33 cellular contexts compared by ENCODE assay signal in genomic region chr10:68224810-68225209, GRCh38. TPM values are rescaled to one million over a fixed set of nuclear protein-coding genes. Genes with fewer than 3 reads are reported as not detected.
DNase-seq lines count a peak whose midpoint lies in the region; ATAC-seq, FAIRE-seq and TF ChIP-seq lines count a peak whose summit lies in the region.
"Had no signal": no experiment of that assay in that cellular context is flagged by ENCODE, and none has a peak within 500 bp of the region (broad histone marks: within the 10 kb centered on the region; RNA-seq: fewer than 3 reads in every experiment).

No MANE protein-coding gene starts in this region.

- H3K27ac Mint-ChIP-seq in nephron progenitor cell = peak overlapping the region; percentile 96
- no peak overlapping the region for H3K27ac Mint-ChIP-seq in T-helper 17 cell
- H3K27ac Mint-ChIP-seq: activated T-helper 2 cell treated with anti-CD3 and anti-CD28 coated beads, Interferon-gamma antibody, Interleukin-2, Interleukin-4, amounts not matched to agents 10 μg/mL and 5 μg/mL and 100 μg/mL, durations not matched to agents 14 hours and 24 hours and 36 hours; stimulated activated memory B cell treated with anti-CD40 and anti-IgM and Interleukin-4, amounts not matched to agents 10 μg/mL and 1 μg/mL and 100 μg/mL, for 72 hours had no signal

- no peak for TF ChIP-seq POLR2A in H54 (IDR thresholded peaks at IDR 0.05; ENCODE audit: low read depth, low read length)

- FAIRE-seq in H54 (lab: Jason Lieb, UNC) = peak; percentile 80
- FAIRE-seq: G401.6 had no signal

- no peak overlapping the region for H3K27ac ChIP-seq in brain microvascular endothelial cell
- H3K27ac ChIP-seq: colonic mucosa, KMS-11, SJCRH30, WERI-Rb-1 had no signal

- H3K27me3 ChIP-seq in adipocyte (replicated peaks; ENCODE audit: control insufficient read depth, insufficient read depth, low read length) = no peaks in the 10 kb centered on the region
- no peaks in the 10 kb centered on the region for H3K27me3 ChIP-seq in brain microvascular endothelial cell (replicated peaks)
- H3K27me3 ChIP-seq: colonic mucosa, SJCRH30 had no signal

- H3K4me3 ChIP-seq in adipocyte (ENCODE audit: low read length) (no peak overlapping the region), brain microvascular endothelial cell (ENCODE audit: low read depth, low read length) (no peak overlapping the region)
- H3K4me3 ChIP-seq: colonic mucosa, SJCRH30 had no signal

- in situ Hi-C loops in brain microvascular endothelial cell (cut with HindIII; ENCODE audit: low pct_ligation_motif_present, low sequenced_read_pairs) = no loop called here

- DNase-seq in H54 (ENCODE audit: insufficient read length, low spot score) = no peak
- peak; percentile 44 for DNase-seq in adipocyte (ENCODE audit: low read depth)
- peak; percentile 54 for DNase-seq in fibroblast of gingiva (ENCODE audit: low read depth)
- no peak for DNase-seq in nephron progenitor cell
- DNase-seq in T-helper 17 cell = no peak
- no peak for DNase-seq in NOMO-1 treated with dmso at 0.1 percent for 144 hours (lab: John Stamatoyannopoulos, UW; ENCODE audit: unreplicated experiment)
- no peak for DNase-seq in brain microvascular endothelial cell
- DNase-seq: activated CD4-positive, alpha-beta T cell treated with anti-CD3 and anti-CD28 coated beads for 4 hours; activated naive CD4-positive, alpha-beta T cell treated with anti-CD3 and anti-CD28 coated beads, Interleukin-2, amount 50 U/mL, for 16 hours; amygdala; C1 segment of cervical spinal cord; colonic mucosa; DMS153; effector CD4-positive, alpha-beta T cell; hippocampal formation; left colon; NCI-H1048; NCI-H2107; NCI-H748 treated with DMSO at 0.1 percent for 48 hours; SJCRH30; SW 1271; T-helper 9 cell; trophoblast cell; WERI-Rb-1 had no signal

- H3K4me1 Mint-ChIP-seq in nephron progenitor cell (peaks cover 7% of the 10 kb centered on the region), T-helper 17 cell (peaks cover 2% of the 10 kb centered on the region)
- H3K4me1 Mint-ChIP-seq: stimulated activated memory B cell treated with anti-CD40 and anti-IgM and Interleukin-4, amounts not matched to agents 10 μg/mL and 1 μg/mL and 100 μg/mL, for 72 hours had no signal

- no peak for ATAC-seq in T-helper 17 cell
- ATAC-seq in HG03175 (IDR thresholded peaks at IDR 0.05; ENCODE audit: unreplicated experiment) = no peak
- ATAC-seq: left colon; stimulated activated memory B cell treated with anti-CD40 and anti-IgM and Interleukin-4, amounts not matched to agents 10 μg/mL and 1 μg/mL and 100 μg/mL, for 72 hours had no signal

- H3K27me3 Mint-ChIP-seq in nephron progenitor cell (ENCODE audit: low read depth, poor library complexity) = peaks cover 19% of the 10 kb centered on the region
- H3K27me3 Mint-ChIP-seq in T-helper 17 cell = peaks cover 18% of the 10 kb centered on the region

- no peaks in the 10 kb centered on the region for H3K9me3 Mint-ChIP-seq in nephron progenitor cell
- H3K9me3 Mint-ChIP-seq: activated T-helper 2 cell treated with anti-CD3 and anti-CD28 coated beads, Interferon-gamma antibody, Interleukin-2, Interleukin-4, amounts not matched to agents 10 μg/mL and 5 μg/mL and 100 μg/mL, durations not matched to agents 14 hours and 24 hours and 36 hours; stimulated activated memory B cell treated with anti-CD40 and anti-IgM and Interleukin-4, amounts not matched to agents 10 μg/mL and 1 μg/mL and 100 μg/mL, for 72 hours had no signal

- TF ChIP-seq CTCF in nephron progenitor cell (IDR thresholded peaks at IDR 0.05) = no peak
- TF ChIP-seq CTCF in brain microvascular endothelial cell (IDR thresholded peaks at IDR 0.05; ENCODE audit: low read depth, low read length, missing control alignments) = no peak

- H3K36me3 ChIP-seq in adipocyte (ENCODE audit: control insufficient read depth, insufficient read depth, low read length, severe bottlenecking) (no peaks in the 10 kb centered on the region), brain microvascular endothelial cell (replicated peaks) (no peaks in the 10 kb centered on the region)
- H3K36me3 ChIP-seq: colonic mucosa, SJCRH30 had no signal

- H3K9ac ChIP-seq in adipocyte (ENCODE audit: low read length) = no peak overlapping the region
- H3K9ac ChIP-seq: KMS-11 had no signal

- H3K36me3 Mint-ChIP-seq in nephron progenitor cell (ENCODE audit: low read depth) (no peaks in the 10 kb centered on the region), T-helper 17 cell (ENCODE audit: low read depth) (no peaks in the 10 kb centered on the region)
- H3K36me3 Mint-ChIP-seq: stimulated activated memory B cell treated with anti-CD40 and anti-IgM and Interleukin-4, amounts not matched to agents 10 μg/mL and 1 μg/mL and 100 μg/mL, for 72 hours had no signal

- no peaks in the 10 kb centered on the region for H3K4me1 ChIP-seq in adipocyte (ENCODE audit: control insufficient read depth, insufficient read depth, low read length)
- H3K4me1 ChIP-seq: colonic mucosa, SJCRH30 had no signal

- H3K9me3 ChIP-seq in adipocyte (ENCODE audit: control insufficient read depth, low read length) = no peaks in the 10 kb centered on the region
- no peaks in the 10 kb centered on the region for H3K9me3 ChIP-seq in T-helper 17 cell (ENCODE audit: control insufficient read depth, low read length, poor library complexity, severe bottlenecking)
- H3K9me3 ChIP-seq: colonic mucosa, SJCRH30 had no signal

- no peak overlapping the region for H3K4me3 Mint-ChIP-seq in nephron progenitor cell
- H3K4me3 Mint-ChIP-seq in T-helper 17 cell = no peak overlapping the region
- H3K4me3 Mint-ChIP-seq: stimulated activated memory B cell treated with anti-CD40 and anti-IgM and Interleukin-4, amounts not matched to agents 10 μg/mL and 1 μg/mL and 100 μg/mL, for 72 hours had no signal

RNA-seq across cellular contexts. Expression of gene ATOH7, which starts 7.1 kb away (rescaled TPM):
- not detected for total RNA-seq in T-helper 17 cell
- total RNA-seq: activated T-helper 2 cell treated with anti-CD3 and anti-CD28 coated beads, Interferon-gamma antibody, Interleukin-2, Interleukin-4, amounts not matched to agents 10 μg/mL and 5 μg/mL and 100 μg/mL, durations not matched to agents 14 hours and 24 hours and 36 hours; osteocyte; RPMI7951; SJCRH30; skeletal muscle tissue; subcutaneous adipose tissue had no signal

Comparison
In these comparisons a context has a peak if more than half of its experiments do, and no peak if none do; other contexts are left out.
1. DNase-seq: peak in adipocyte (single experiment) and fibroblast of gingiva (single experiment); none in H54 (single experiment), nephron progenitor cell (single experiment), T-helper 17 cell (0 of 3), NOMO-1 treated with dmso at 0.1 percent for 144 hours (single experiment) and brain microvascular endothelial cell (single experiment).